In the genomic region with DNA sequence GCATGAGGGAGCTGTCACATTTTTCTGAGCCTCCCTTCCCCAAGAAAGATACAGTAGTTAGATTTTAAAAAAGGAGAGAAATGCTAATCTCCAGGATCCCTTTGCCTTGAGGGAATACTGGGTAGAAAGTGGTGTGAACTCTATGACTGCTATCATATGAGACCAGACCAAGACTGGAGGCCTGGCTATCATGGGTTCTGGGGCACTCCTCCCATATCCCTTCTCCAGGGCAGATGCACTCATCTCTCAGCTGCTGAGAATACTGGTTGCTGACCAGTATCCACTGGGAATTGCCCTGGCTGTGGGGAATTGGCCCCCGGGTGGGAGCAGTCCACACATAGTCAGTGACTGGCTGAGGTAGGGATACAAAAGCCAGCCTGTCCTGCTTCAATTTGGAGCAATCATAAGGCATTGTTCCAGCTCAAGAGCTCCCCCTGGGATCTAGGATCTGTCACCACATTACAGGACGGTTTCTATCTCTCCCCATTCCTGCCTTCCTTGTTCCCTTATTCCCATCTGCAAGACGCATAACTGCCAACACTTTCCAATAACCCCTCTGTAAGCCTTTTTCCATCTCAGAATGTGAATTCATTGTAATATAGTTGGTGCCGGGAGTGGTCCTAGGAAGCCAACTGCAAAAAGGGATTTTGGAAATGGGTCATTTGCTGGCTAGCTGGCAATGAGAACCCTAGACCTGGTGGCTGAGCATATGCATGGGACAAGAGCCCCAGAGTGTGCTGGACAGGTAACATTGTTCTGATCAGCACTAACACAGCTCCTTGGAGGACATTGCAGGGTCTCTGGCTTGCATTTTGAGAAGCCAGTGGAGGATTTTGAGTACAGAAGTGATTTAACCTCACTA, we compare ENCODE assay signal across 8 cellular contexts. TPM values are rescaled to one million over a fixed set of nuclear protein-coding genes. Genes with fewer than 3 reads are reported as not detected.
DNase-seq lines count a peak whose midpoint lies in the region; ATAC-seq, FAIRE-seq and TF ChIP-seq lines count a peak whose summit lies in the region.

No MANE protein-coding gene starts in this region.

- H3K4me1 ChIP-seq in keratinocyte (ENCODE audit: control insufficient read depth, extremely low read depth, insufficient read depth, low read length), result peaks cover 6% of the 10 kb centered on the region

- ATAC-seq in stimulated activated naive CD8-positive, alpha-beta T cell treated with anti-CD3 and anti-CD28 coated beads, Interleukin-15, Interleukin-2, amounts not matched to agents 100 U/mL and 50 U/mL, for 24 hours, result no peak

- H3K4me2 ChIP-seq in keratinocyte (ENCODE audit: control insufficient read depth, extremely low read depth, insufficient read depth, low read depth, low read length), result no peak overlapping the region

- no peak overlapping the region for H2AFZ ChIP-seq in keratinocyte (ENCODE audit: control insufficient read depth, low read length)

- no peaks in the 10 kb centered on the region for H3K9me1 ChIP-seq in keratinocyte (ENCODE audit: control insufficient read depth, extremely low read depth, insufficient read depth, low read length)

- H3K27ac ChIP-seq in keratinocyte (ENCODE audit: control insufficient read depth, insufficient read depth, low read length), result no peak overlapping the region

- no peaks in the 10 kb centered on the region for H3K27me3 ChIP-seq in keratinocyte (ENCODE audit: control insufficient read depth, extremely low read depth, insufficient read depth, low read length)

- no peak overlapping the region for H3K9ac ChIP-seq in keratinocyte (ENCODE audit: control insufficient read depth, extremely low read depth, insufficient read depth, low read length)

- H3K36me3 ChIP-seq in keratinocyte (ENCODE audit: control insufficient read depth in 2 of 2, extremely low read depth in 1 of 2, insufficient read depth in 2 of 2, low read length in 2 of 2), result no peaks in the 10 kb centered on the region

- no peak overlapping the region for H3K4me3 ChIP-seq in keratinocyte (ENCODE audit: control insufficient read depth in 2 of 3, extremely low read depth in 1 of 3, insufficient read depth in 2 of 3, low read depth in 1 of 3, low read length in 3 of 3)

- dilution Hi-C loops in keratinocyte (cut with MboI; ENCODE audit: extremely low pct_ligation_motif_present, low sequenced_read_pairs), result no loop called here

- DNase-seq in SIG-M5 treated with dmso at 0.1 percent for 504 hours (lab: John Stamatoyannopoulos, UW; ENCODE audit: unreplicated experiment) (peak; percentile 38), SIG-M5 (lab: John Stamatoyannopoulos, UW) (no peak), NCI-H1694 (lab: John Stamatoyannopoulos, UW) (peak; percentile 68), astrocyte of the hippocampus (ENCODE audit: low read depth, low spot score) (peak; percentile 39), keratinocyte (ENCODE audit: low read depth, low spot score) (no peak), urothelium cell line (ENCODE audit: low spot score) (peak; percentile 37)
- DNase-seq in activated CD4-positive, alpha-beta T cell treated with anti-CD3 and anti-CD28 coated beads, Interleukin-2, amount 50 U/mL, for 1 hour, result no peak
- no peak for DNase-seq in stimulated activated naive CD8-positive, alpha-beta T cell treated with anti-CD3 and anti-CD28 coated beads, Interleukin-15, Interleukin-2, amounts not matched to agents 100 U/mL and 50 U/mL, for 24 hours

- H4K20me1 ChIP-seq in keratinocyte (ENCODE audit: control insufficient read depth, extremely low read depth, insufficient read depth, low read length), result no peaks in the 10 kb centered on the region

- FAIRE-seq in keratinocyte (lab: Jason Lieb, UNC), result no peak
- FAIRE-seq in urothelium cell line (lab: Jason Lieb, UNC), result no peak

- peak; percentile 60 to 84 (median 63) for TF ChIP-seq CTCF in keratinocyte (optimal IDR thresholded peaks at IDR 0.05 in 1 of 3, IDR thresholded peaks at IDR 0.05 in 1 of 3, conservative IDR thresholded peaks at IDR 0.05 in 1 of 3; ENCODE audit: extremely low read depth in 1 of 3, insufficient read depth in 2 of 3, low read length in 3 of 3)

- no peaks in the 10 kb centered on the region for H3K79me2 ChIP-seq in keratinocyte (ENCODE audit: control insufficient read depth, insufficient read depth, low read length)

- no peaks in the 10 kb centered on the region for H3K9me3 ChIP-seq in keratinocyte (ENCODE audit: control insufficient read depth, low read depth, low read length)

RNA-seq across cellular contexts. Expression of gene REEP1, which starts 35.4 kb away (rescaled TPM):
- 0.14 to 0.72 TPM (median 0.30 TPM) in 3 replicates for polyA plus RNA-seq in keratinocyte
- polyA plus RNA-seq in keratinocyte (2011; ENCODE audit: low read depth), result 0.22 TPM
- polyA plus RNA-seq in keratinocyte (2011; cell fraction: cytosol; rRNA removed), result 0.52 and 0.73 TPM in 2 replicates
- polyA plus RNA-seq in keratinocyte (2011; cell fraction: nucleus; rRNA removed), result 1.00 and 1.1 TPM in 2 replicates
- polyA plus RNA-seq in keratinocyte (2012; ENCODE audit: low replicate concordance), result 0.13 and 0.20 TPM in 2 replicates
- 0.29 to 0.96 TPM in 2 of 3 replicates, not detected in the other for polyA minus RNA-seq in keratinocyte
- polyA minus RNA-seq in keratinocyte (2011; cell fraction: cytosol; rRNA and poly(A)+ RNA removed), result 0.96 TPM
- 1.6 and 1.8 TPM in 2 replicates for polyA minus RNA-seq in keratinocyte (2011; cell fraction: nucleus; rRNA and poly(A)+ RNA removed)

Comparison
In these comparisons a context has a peak if more than half of its experiments do, and no peak if none do; other contexts are left out.
1. DNase-seq: peak in SIG-M5 treated with dmso at 0.1 percent for 504 hours (single experiment), NCI-H1694 (single experiment), astrocyte of the hippocampus (single experiment) and urothelium cell line (single experiment); none in SIG-M5 (single experiment), keratinocyte (single experiment), activated CD4-positive, alpha-beta T cell treated with anti-CD3 and anti-CD28 coated beads, Interleukin-2, amount 50 U/mL, for 1 hour (single experiment) and stimulated activated naive CD8-positive, alpha-beta T cell treated with anti-CD3 and anti-CD28 coated beads, Interleukin-15, Interleukin-2, amounts not matched to agents 100 U/mL and 50 U/mL, for 24 hours (single experiment).